Comparison of ENCODE assay signal across 9 cellular contexts in the genomic region with DNA sequence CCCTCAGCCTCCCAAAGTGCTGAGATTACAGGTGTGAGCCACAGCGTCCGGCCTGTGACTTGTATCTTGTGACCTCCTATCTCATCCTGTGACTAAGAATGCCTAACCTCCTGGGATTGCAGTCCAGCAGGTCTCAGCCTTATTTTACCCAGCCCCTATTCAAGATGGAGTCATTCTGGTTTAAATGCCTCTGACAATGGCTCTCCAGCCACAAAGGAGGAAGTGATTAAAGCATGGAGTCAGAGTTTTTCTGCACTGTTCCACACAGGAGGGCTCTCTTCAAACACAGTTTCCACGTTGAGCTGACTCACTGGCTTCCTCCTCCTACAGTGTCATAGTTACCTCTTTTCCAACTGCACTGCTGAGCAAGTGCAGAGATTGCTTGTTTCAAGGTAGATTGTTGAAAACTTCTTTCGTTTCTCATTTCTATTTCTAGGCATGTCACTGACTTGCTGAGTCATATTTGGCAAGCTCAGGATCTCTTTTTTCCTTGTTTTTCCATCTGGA. TPM values are rescaled to one million over a fixed set of nuclear protein-coding genes. Genes with fewer than 3 reads are reported as not detected.
DNase-seq lines count a peak whose midpoint lies in the region; ATAC-seq and TF ChIP-seq lines count a peak whose summit lies in the region.
"Had no signal": no experiment of that assay in that cellular context is flagged by ENCODE, and none has a peak within 500 bp of the region (broad histone marks: within the 10 kb centered on the region; RNA-seq: fewer than 3 reads in every experiment).

No MANE protein-coding gene starts in this region.

- no peaks in the 10 kb centered on the region for H3K9me3 ChIP-seq in endodermal cell (ENCODE audit: control insufficient read depth, low read length)
- H3K9me3 ChIP-seq in effector memory CD4-positive, alpha-beta T cell (ENCODE audit: control insufficient read depth, low read length): no peaks in the 10 kb centered on the region
- H3K9me3 ChIP-seq: right lobe of liver had no signal

- H3K4me3 Mint-ChIP-seq in endodermal cell: no peak overlapping the region

- TF ChIP-seq CTCF in GM10266 (IDR thresholded peaks at IDR 0.05; ENCODE audit: control insufficient read depth, insufficient read depth, low read depth, missing control alignments) (no peak), endodermal cell (conservative IDR thresholded peaks at IDR 0.05) (no peak)

- no peaks in the 10 kb centered on the region for H3K36me3 Mint-ChIP-seq in endodermal cell (ENCODE audit: low read depth)

- H3K4me3 ChIP-seq in endodermal cell (ENCODE audit: low read length): no peak overlapping the region
- H3K4me3 ChIP-seq in effector memory CD4-positive, alpha-beta T cell (ENCODE audit: insufficient read depth, low read depth, low read length, poor library complexity, severe bottlenecking): no peak overlapping the region
- H3K4me3 ChIP-seq: right lobe of liver had no signal

- H3K27me3 ChIP-seq in endodermal cell (ENCODE audit: control insufficient read depth, insufficient read depth, low read length, poor library complexity, severe bottlenecking): no peaks in the 10 kb centered on the region
- H3K27me3 ChIP-seq in effector memory CD4-positive, alpha-beta T cell (replicated peaks; ENCODE audit: control insufficient read depth, insufficient read depth, low read length, poor library complexity, severe bottlenecking): no peaks in the 10 kb centered on the region
- H3K27me3 ChIP-seq: right lobe of liver had no signal

- ATAC-seq in HG02759 (IDR thresholded peaks at IDR 0.05; ENCODE audit: unreplicated experiment) (peak; percentile 73), HG03457 (IDR thresholded peaks at IDR 0.05; ENCODE audit: unreplicated experiment) (no peak)

- H3K9ac ChIP-seq in endodermal cell (ENCODE audit: extremely low read depth, low read length, poor library complexity, severe bottlenecking): no peak overlapping the region

- WGBS in endodermal cell (ENCODE audit: insufficient coverage in 1 of 2, insufficient read length in 1 of 2), 2 experiments: 50 to 88% methylated on average over 1 to 4 of the region's 4 CpGs

- H3K27ac ChIP-seq in endodermal cell (ENCODE audit: low read depth, low read length): no peak overlapping the region
- H3K27ac ChIP-seq in effector memory CD4-positive, alpha-beta T cell (ENCODE audit: insufficient read depth, low read length, poor library complexity, severe bottlenecking): no peak overlapping the region
- H3K27ac ChIP-seq: right lobe of liver had no signal

- no peaks in the 10 kb centered on the region for H3K27me3 Mint-ChIP-seq in endodermal cell (ENCODE audit: insufficient read depth)

- peaks cover 5% of the 10 kb centered on the region for H3K4me1 ChIP-seq in endodermal cell (ENCODE audit: control insufficient read depth, insufficient read depth, low read length)
- H3K4me1 ChIP-seq in effector memory CD4-positive, alpha-beta T cell (ENCODE audit: control insufficient read depth, insufficient read depth, low read length, poor library complexity, severe bottlenecking): no peaks in the 10 kb centered on the region
- H3K4me1 ChIP-seq: right lobe of liver had no signal

- DNase-seq in GM10266 (ENCODE audit: extremely low spot score) (peak; percentile 38), SW480 (ENCODE audit: low spot score) (peak; percentile 27), endodermal cell (no peak), putamen (ENCODE audit: low spot score) (peak; percentile 81), NCI-H2107 treated with DMSO at 0.1 percent for 48 hours (lab: John Stamatoyannopoulos, UW; ENCODE audit: unreplicated experiment) (no peak)
- no peak for DNase-seq in effector memory CD4-positive, alpha-beta T cell
- DNase-seq: right lobe of liver had no signal

- H3K36me3 ChIP-seq in endodermal cell (ENCODE audit: control insufficient read depth, insufficient read depth, low read length): no peaks in the 10 kb centered on the region
- H3K36me3 ChIP-seq in effector memory CD4-positive, alpha-beta T cell (ENCODE audit: control insufficient read depth, insufficient read depth, low read length): no peaks in the 10 kb centered on the region
- H3K36me3 ChIP-seq: right lobe of liver had no signal

- H3K9me3 Mint-ChIP-seq in endodermal cell: no peaks in the 10 kb centered on the region

- H3K27ac Mint-ChIP-seq in endodermal cell: peak overlapping the region; percentile 41

- H3K4me1 Mint-ChIP-seq in endodermal cell: peaks cover 10% of the 10 kb centered on the region

RNA-seq across cellular contexts. Expression of gene SIPA1L1, which starts 29.3 kb away (rescaled TPM):
- total RNA-seq in endodermal cell: 10 to 100 TPM; 79.3 to 82.0 TPM
- 34.5 TPM for polyA plus RNA-seq in endodermal cell (2013, experiment 1 of 2)
- polyA plus RNA-seq in endodermal cell (2013, experiment 2 of 2): 33.8 TPM

Comparison
In these comparisons a context has a peak if more than half of its experiments do, and no peak if none do; other contexts are left out.
1. DNase-seq: peak in GM10266 (single experiment), SW480 (single experiment) and putamen (single experiment); none in endodermal cell (single experiment), NCI-H2107 treated with DMSO at 0.1 percent for 48 hours (single experiment) and effector memory CD4-positive, alpha-beta T cell (0 of 3).